ENCODE assay signal across 24 cellular contexts in genomic region chr6:25457519-25457918, GRCh38.
"Had no signal": no experiment of that assay in that cellular context is flagged by ENCODE, and none has a peak within 500 bp of the region (broad histone marks: within the 10 kb centered on the region; RNA-seq: fewer than 3 reads in every experiment).

No MANE protein-coding gene starts in this region.

- DNase-seq: activated B cell treated with CpG ODN at 0.5 μM for 24 hours; activated CD4-positive, alpha-beta memory T cell treated with anti-CD3 and anti-CD28 coated beads for 36 hours; activated CD4-positive, alpha-beta T cell treated with anti-CD3 and anti-CD28 coated beads for 48 hours; activated effector memory CD4-positive, alpha-beta T cell treated with Interleukin-2 at 50 U/mL for 16 hours; activated naive CD4-positive, alpha-beta T cell treated with anti-CD3 and anti-CD28 coated beads for 36 hours; activated naive CD8-positive, alpha-beta T cell treated with anti-CD3 and anti-CD28 coated beads, Interleukin-2, amount 10 ng/mL, durations not matched to agents 7 days and 5 days; activated T-cell treated with anti-CD3 and anti-CD28 coated beads, Interleukin-2, amount 50 U/mL, for 72 hours; amniotic stem cell; effector CD4-positive, alpha-beta T cell; heart right ventricle; islet precursor cell; naive thymus-derived CD8-positive, alpha-beta T cell; ovary; right lobe of liver; stimulated activated CD4-positive, alpha-beta T cell treated with anti-CD3 and anti-CD28 coated beads, Interleukin-1b, Interleukin-23, amount 100 ng/mL, for 48 hours; substantia nigra; T-cell; thyroid gland had no signal

- H3K4me3 ChIP-seq: heart right ventricle, lung, ovary, right lobe of liver, skin epidermis, thyroid gland had no signal

- H3K27me3 Mint-ChIP-seq: activated B cell treated with CpG ODN at 0.5 μM for 24 hours; activated naive CD8-positive, alpha-beta T cell treated with anti-CD3 and anti-CD28 coated beads, Interleukin-2, amount 10 ng/mL, durations not matched to agents 7 days and 5 days; naive thymus-derived CD8-positive, alpha-beta T cell; stimulated activated naive CD8-positive, alpha-beta T cell treated with anti-CD3 and anti-CD28 coated beads, Interleukin-15, Interleukin-2, amounts not matched to agents 100 ng/mL and 50 ng/mL, for 24 hours; T-cell had no signal

- H3K36me3 ChIP-seq: heart right ventricle, neutrophil, ovary, right lobe of liver, thyroid gland had no signal

- H3K4me3 Mint-ChIP-seq: activated B cell treated with CpG ODN at 0.5 μM for 24 hours; activated CD4-positive, alpha-beta memory T cell treated with anti-CD3 and anti-CD28 coated beads for 36 hours; activated naive CD4-positive, alpha-beta T cell treated with anti-CD3 and anti-CD28 coated beads for 36 hours; activated naive CD8-positive, alpha-beta T cell treated with anti-CD3 and anti-CD28 coated beads, Interleukin-2, amount 10 ng/mL, durations not matched to agents 7 days and 5 days; activated T-cell treated with anti-CD3 and anti-CD28 coated beads, Interleukin-2, amount 50 U/mL, for 72 hours; naive thymus-derived CD8-positive, alpha-beta T cell; stimulated activated naive CD8-positive, alpha-beta T cell treated with anti-CD3 and anti-CD28 coated beads, Interleukin-15, Interleukin-2, amounts not matched to agents 100 ng/mL and 50 ng/mL, for 24 hours; T-cell; T-helper 2 cell treated with Interferon-gamma antibody and Interleukin-4, amounts not matched to agents 5 μg/mL and 100 μg/mL, for 36 hours had no signal

- H3K27ac Mint-ChIP-seq: activated B cell treated with CpG ODN at 0.5 μM for 24 hours; activated CD4-positive, alpha-beta memory T cell treated with anti-CD3 and anti-CD28 coated beads for 36 hours; activated naive CD4-positive, alpha-beta T cell treated with anti-CD3 and anti-CD28 coated beads for 36 hours; activated naive CD8-positive, alpha-beta T cell treated with anti-CD3 and anti-CD28 coated beads, Interleukin-2, amount 10 ng/mL, durations not matched to agents 7 days and 5 days; activated T-cell treated with anti-CD3 and anti-CD28 coated beads, Interleukin-2, amount 50 U/mL, for 72 hours; naive thymus-derived CD8-positive, alpha-beta T cell; stimulated activated naive CD8-positive, alpha-beta T cell treated with anti-CD3 and anti-CD28 coated beads, Interleukin-15, Interleukin-2, amounts not matched to agents 100 ng/mL and 50 ng/mL, for 24 hours; T-cell; T-helper 2 cell treated with Interferon-gamma antibody and Interleukin-4, amounts not matched to agents 5 μg/mL and 100 μg/mL, for 36 hours had no signal

- H3K4me1 Mint-ChIP-seq: activated B cell treated with CpG ODN at 0.5 μM for 24 hours; activated naive CD8-positive, alpha-beta T cell treated with anti-CD3 and anti-CD28 coated beads, Interleukin-2, amount 10 ng/mL, durations not matched to agents 7 days and 5 days; T-cell had no signal

- H3K27ac ChIP-seq: heart right ventricle, neutrophil, ovary, right lobe of liver, skin epidermis, thyroid gland had no signal

- H3K4me1 ChIP-seq: right lobe of liver had no signal

- H3K27me3 ChIP-seq: heart right ventricle, neutrophil, ovary, right lobe of liver, thyroid gland had no signal

- H3K9me3 ChIP-seq: heart right ventricle, neutrophil, ovary, right lobe of liver, thyroid gland had no signal

- H3K9me3 Mint-ChIP-seq: activated B cell treated with CpG ODN at 0.5 μM for 24 hours; activated CD4-positive, alpha-beta memory T cell treated with anti-CD3 and anti-CD28 coated beads for 36 hours; activated naive CD4-positive, alpha-beta T cell treated with anti-CD3 and anti-CD28 coated beads for 36 hours; activated T-cell treated with anti-CD3 and anti-CD28 coated beads, Interleukin-2, amount 50 U/mL, for 72 hours; naive thymus-derived CD8-positive, alpha-beta T cell; stimulated activated naive CD8-positive, alpha-beta T cell treated with anti-CD3 and anti-CD28 coated beads, Interleukin-15, Interleukin-2, amounts not matched to agents 100 ng/mL and 50 ng/mL, for 24 hours; T-cell; T-helper 2 cell treated with Interferon-gamma antibody and Interleukin-4, amounts not matched to agents 5 μg/mL and 100 μg/mL, for 36 hours had no signal

- H3K36me3 Mint-ChIP-seq: activated CD4-positive, alpha-beta memory T cell treated with anti-CD3 and anti-CD28 coated beads for 36 hours had no signal

- ATAC-seq: heart right ventricle; left lobe of liver; naive thymus-derived CD8-positive, alpha-beta T cell; right lobe of liver; T-cell had no signal
